20 cellular contexts compared by ENCODE assay signal in the genomic region with DNA sequence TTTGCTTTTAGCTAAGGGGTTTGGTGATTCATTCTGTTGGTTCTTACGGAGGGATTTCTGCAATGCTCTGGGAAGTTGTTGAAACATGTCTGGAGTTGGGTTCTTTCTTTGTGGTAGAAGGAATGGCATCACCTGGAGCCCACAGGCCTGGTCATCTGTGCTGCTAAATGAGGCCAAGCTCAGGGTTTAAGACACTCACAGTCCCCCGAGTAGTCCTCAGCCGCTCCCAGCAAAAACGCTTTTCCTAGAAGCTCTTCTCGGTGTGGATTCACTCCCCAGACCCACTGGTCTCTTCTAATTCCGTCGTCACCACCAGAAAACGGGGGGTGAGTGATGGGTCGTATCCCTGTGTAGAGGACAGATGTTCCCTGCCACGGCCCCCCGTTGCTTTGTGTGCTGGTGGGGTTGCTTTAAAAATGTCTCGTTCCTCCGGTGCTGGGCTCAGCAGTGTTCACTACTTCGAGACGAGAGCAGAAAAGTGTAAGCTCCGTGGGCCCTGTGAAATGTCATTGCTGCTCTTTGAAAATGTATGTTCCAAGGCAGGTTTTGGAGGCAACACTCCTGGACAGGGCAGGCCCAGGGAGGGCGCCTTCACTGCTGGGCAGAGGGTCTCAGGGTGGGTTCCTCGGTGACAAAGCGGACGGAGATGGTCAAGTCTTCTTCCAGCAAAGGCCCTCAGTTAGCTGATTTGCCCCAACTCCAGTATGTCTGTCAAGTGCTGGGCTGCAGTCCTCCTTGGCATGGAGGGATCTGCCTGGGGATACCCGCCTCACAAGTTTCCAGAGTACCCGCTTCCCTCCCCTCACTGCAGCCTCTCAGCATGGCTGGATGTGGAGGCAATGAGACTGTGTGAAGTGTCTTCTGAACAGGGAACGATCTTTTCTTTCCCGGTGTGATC. TPM values are rescaled to one million over a fixed set of nuclear protein-coding genes. Genes with fewer than 3 reads are reported as not detected.
DNase-seq lines count a peak whose midpoint lies in the region; ATAC-seq, FAIRE-seq and TF ChIP-seq lines count a peak whose summit lies in the region.
"Had no signal": no experiment of that assay in that cellular context is flagged by ENCODE, and none has a peak within 500 bp of the region (broad histone marks: within the 10 kb centered on the region; RNA-seq: fewer than 3 reads in every experiment).

No MANE protein-coding gene starts in this region.

- 68 to 81% (median 72%) methylated on average over 23 to 24 of the region's 24 CpGs for WGBS in spleen, 5 donors

- CTCF ChIA-PET in activated CD8-positive, alpha-beta memory T cell treated with anti-CD3 and anti-CD28 coated beads, Interleukin-2, amount 10 ng/mL, durations not matched to agents 7 days and 5 days (lab: Charles Lee) = interaction anchor here (0.6 kb wide), 1 partner anchor 17 kb away, joined by 3 read pairs; no protein-coding TSS in a partner anchor

- H3K27me3 ChIP-seq in keratinocyte (ENCODE audit: control insufficient read depth, extremely low read depth, insufficient read depth, low read length) (peaks cover 33% of the 10 kb centered on the region), spleen (replicated peaks in 1 of 7) (peaks cover 0 to 73% (median 0%) of the 10 kb centered on the region in 7 donors)

- peaks cover 18% of the 10 kb centered on the region for H3K27me3 Mint-ChIP-seq in activated CD8-positive, alpha-beta memory T cell treated with anti-CD3 and anti-CD28 coated beads, Interleukin-2, amount 10 ng/mL, durations not matched to agents 7 days and 5 days
- H3K27me3 Mint-ChIP-seq in progenitor cell of endocrine pancreas = peaks cover 39% of the 10 kb centered on the region

- no peak overlapping the region for H3K9ac ChIP-seq in keratinocyte (ENCODE audit: control insufficient read depth, extremely low read depth, insufficient read depth, low read length)

- H3K9me1 ChIP-seq in keratinocyte (ENCODE audit: control insufficient read depth, extremely low read depth, insufficient read depth, low read length) = no peaks in the 10 kb centered on the region

- no peaks in the 10 kb centered on the region for H3K4me1 Mint-ChIP-seq in activated CD8-positive, alpha-beta memory T cell treated with anti-CD3 and anti-CD28 coated beads, Interleukin-2, amount 10 ng/mL, durations not matched to agents 7 days and 5 days
- peaks cover 7% of the 10 kb centered on the region for H3K4me1 Mint-ChIP-seq in progenitor cell of endocrine pancreas (ENCODE audit: low read depth)
- H3K4me1 Mint-ChIP-seq: activated CD4-positive, alpha-beta T cell treated with anti-CD3 and anti-CD28 coated beads for 36 hours had no signal

- H3K4me1 ChIP-seq in keratinocyte (ENCODE audit: control insufficient read depth, extremely low read depth, insufficient read depth, low read length) (peaks cover 18% of the 10 kb centered on the region), spleen (no peaks in the 10 kb centered on the region)
- H3K4me1 ChIP-seq: tibial artery had no signal

- H3K27ac Mint-ChIP-seq in activated CD8-positive, alpha-beta memory T cell treated with anti-CD3 and anti-CD28 coated beads, Interleukin-2, amount 10 ng/mL, durations not matched to agents 7 days and 5 days = no peak overlapping the region
- no peak overlapping the region for H3K27ac Mint-ChIP-seq in progenitor cell of endocrine pancreas
- H3K27ac Mint-ChIP-seq: activated CD4-positive, alpha-beta T cell treated with anti-CD3 and anti-CD28 coated beads for 36 hours; stimulated activated effector memory CD8-positive, alpha-beta T cell treated with anti-CD3 and anti-CD28 coated beads, Interleukin-12 subunit alpha, Interleukin-12 subunit beta, amount 100 ng/mL, for 72 hours had no signal

- FAIRE-seq in keratinocyte (lab: Jason Lieb, UNC) = peak; percentile 60

- peak overlapping the region; percentile 19 for H3K27ac ChIP-seq in angular gyrus (ENCODE audit: low read depth, low read length)
- H3K27ac ChIP-seq in keratinocyte (ENCODE audit: control insufficient read depth, insufficient read depth, low read length) = no peak overlapping the region
- no peak overlapping the region for H3K27ac ChIP-seq in spleen
- H3K27ac ChIP-seq: tibial artery had no signal

- H3K36me3 ChIP-seq in keratinocyte (ENCODE audit: control insufficient read depth in 2 of 2, extremely low read depth in 1 of 2, insufficient read depth in 2 of 2, low read length in 2 of 2) = no peaks in the 10 kb centered on the region
- H3K36me3 ChIP-seq in spleen = no peaks in the 10 kb centered on the region
- H3K36me3 ChIP-seq: tibial artery had no signal

- dilution Hi-C loops in keratinocyte (cut with MboI; ENCODE audit: extremely low pct_ligation_motif_present, low sequenced_read_pairs) = no loop called here

- H3K4me3 ChIP-seq in keratinocyte (ENCODE audit: control insufficient read depth in 2 of 3, extremely low read depth in 1 of 3, insufficient read depth in 2 of 3, low read depth in 1 of 3, low read length in 3 of 3) (no peak overlapping the region), spleen (no peak overlapping the region)
- H3K4me3 ChIP-seq: tibial artery had no signal

- intact Hi-C loops in spleen (cut with DNase I; ENCODE audit: low total_unique reads) = no loop called here

- no peaks in the 10 kb centered on the region for H3K36me3 Mint-ChIP-seq in activated CD8-positive, alpha-beta memory T cell treated with anti-CD3 and anti-CD28 coated beads, Interleukin-2, amount 10 ng/mL, durations not matched to agents 7 days and 5 days
- no peaks in the 10 kb centered on the region for H3K36me3 Mint-ChIP-seq in progenitor cell of endocrine pancreas (ENCODE audit: insufficient read depth)
- H3K36me3 Mint-ChIP-seq: stimulated activated effector memory CD8-positive, alpha-beta T cell treated with anti-CD3 and anti-CD28 coated beads, Interleukin-12 subunit alpha, Interleukin-12 subunit beta, amount 100 ng/mL, for 72 hours had no signal

- no peaks in the 10 kb centered on the region for H3K79me2 ChIP-seq in keratinocyte (ENCODE audit: control insufficient read depth, insufficient read depth, low read length)

- DNase-seq in activated CD8-positive, alpha-beta memory T cell treated with anti-CD3 and anti-CD28 coated beads, Interleukin-2, amount 10 ng/mL, durations not matched to agents 7 days and 5 days = peak; percentile 32
- DNase-seq in activated CD8-positive, alpha-beta memory T cell treated with anti-CD3 and anti-CD28 coated beads, Interleukin-2, amount 50 U/mL, for 4 hours = no peak
- DNase-seq in keratinocyte (ENCODE audit: low read depth, low spot score) (peak; percentile 36), spleen (peak; percentile 47), progenitor cell of endocrine pancreas (ENCODE audit: low spot score, unreplicated experiment) (no peak)
- DNase-seq in stimulated activated CD4-positive, alpha-beta T cell treated with anti-CD3 and anti-CD28 coated beads, Interleukin-4, amount 100 ng/mL, for 1 hour = no peak
- DNase-seq: activated CD4-positive, alpha-beta T cell treated with anti-CD3 and anti-CD28 coated beads for 36 hours; activated naive CD4-positive, alpha-beta T cell; HCEC 1CT; OCI-M1; T-helper 9 cell had no signal

- no peak for TF ChIP-seq POLR2A in spleen (IDR thresholded peaks at IDR 0.05)

- H3K4me2 ChIP-seq in keratinocyte (ENCODE audit: control insufficient read depth, extremely low read depth, insufficient read depth, low read depth, low read length) = peak overlapping the region; percentile 51

- no peaks in the 10 kb centered on the region for H4K20me1 ChIP-seq in keratinocyte (ENCODE audit: control insufficient read depth, extremely low read depth, insufficient read depth, low read length)

- ATAC-seq in activated CD8-positive, alpha-beta memory T cell treated with anti-CD3 and anti-CD28 coated beads, Interleukin-2, amount 10 ng/mL, durations not matched to agents 7 days and 5 days = no peak
- no peak for ATAC-seq in GM18867 (IDR thresholded peaks at IDR 0.05; ENCODE audit: unreplicated experiment)
- ATAC-seq: activated CD4-positive, alpha-beta T cell treated with anti-CD3 and anti-CD28 coated beads for 36 hours; stimulated activated effector memory CD8-positive, alpha-beta T cell treated with anti-CD3 and anti-CD28 coated beads, Interleukin-12 subunit alpha, Interleukin-12 subunit beta, amount 100 ng/mL, for 72 hours had no signal

- H3K9me3 ChIP-seq in keratinocyte (ENCODE audit: control insufficient read depth, low read depth, low read length) (no peaks in the 10 kb centered on the region), spleen (no peaks in the 10 kb centered on the region)
- H3K9me3 ChIP-seq: tibial artery had no signal

- no peak overlapping the region for H3K4me3 Mint-ChIP-seq in activated CD8-positive, alpha-beta memory T cell treated with anti-CD3 and anti-CD28 coated beads, Interleukin-2, amount 10 ng/mL, durations not matched to agents 7 days and 5 days
- H3K4me3 Mint-ChIP-seq in progenitor cell of endocrine pancreas (ENCODE audit: low read depth) = no peak overlapping the region
- H3K4me3 Mint-ChIP-seq: activated CD4-positive, alpha-beta T cell treated with anti-CD3 and anti-CD28 coated beads for 36 hours; stimulated activated effector memory CD8-positive, alpha-beta T cell treated with anti-CD3 and anti-CD28 coated beads, Interleukin-12 subunit alpha, Interleukin-12 subunit beta, amount 100 ng/mL, for 72 hours had no signal

- H3K9me3 Mint-ChIP-seq in activated CD8-positive, alpha-beta memory T cell treated with anti-CD3 and anti-CD28 coated beads, Interleukin-2, amount 10 ng/mL, durations not matched to agents 7 days and 5 days (ENCODE audit: low read depth) = no peaks in the 10 kb centered on the region
- peaks cover 7% of the 10 kb centered on the region for H3K9me3 Mint-ChIP-seq in progenitor cell of endocrine pancreas (ENCODE audit: low read depth)

- TF ChIP-seq CTCF in keratinocyte (optimal IDR thresholded peaks at IDR 0.05 in 1 of 3, IDR thresholded peaks at IDR 0.05 in 1 of 3, conservative IDR thresholded peaks at IDR 0.05 in 1 of 3; ENCODE audit: extremely low read depth in 1 of 3, insufficient read depth in 2 of 3, low read length in 3 of 3) (no peak), spleen (IDR thresholded peaks at IDR 0.05 in 8 of 11, conservative IDR thresholded peaks at IDR 0.05 in 3 of 11) (no peak), progenitor cell of endocrine pancreas (IDR thresholded peaks at IDR 0.05; ENCODE audit: unreplicated experiment) (no peak)

- H2AFZ ChIP-seq in keratinocyte (ENCODE audit: control insufficient read depth, low read length) = no peak overlapping the region

RNA-seq across cellular contexts. Expression of a gene that starts 37.3 kb away (rescaled TPM):
- total RNA-seq in activated CD8-positive, alpha-beta memory T cell treated with anti-CD3 and anti-CD28 coated beads, Interleukin-2, amount 10 ng/mL, durations not matched to agents 7 days and 5 days = not detected
- polyA plus RNA-seq in keratinocyte (0.01 to 0.05 TPM (median 0.03 TPM) in 3 replicates), spleen (not detected)
- 1.8 TPM for polyA plus RNA-seq in keratinocyte (2011; ENCODE audit: low read depth)
- not detected in 2 replicates for polyA plus RNA-seq in keratinocyte (2011; cell fraction: cytosol; rRNA removed)
- 0.05 TPM in 2 replicates for polyA plus RNA-seq in keratinocyte (2011; cell fraction: nucleus; rRNA removed)
- 0.03 and 5.2 TPM in 2 replicates for polyA plus RNA-seq in keratinocyte (2012; ENCODE audit: low replicate concordance)
- 0.10 TPM in 1 of 3 replicates, not detected in the others for polyA minus RNA-seq in keratinocyte
- polyA minus RNA-seq in keratinocyte (2011; cell fraction: cytosol; rRNA and poly(A)+ RNA removed) = not detected
- polyA minus RNA-seq in keratinocyte (2011; cell fraction: nucleus; rRNA and poly(A)+ RNA removed) = 0.32 TPM in 1 of 2 replicates, not detected in the other
- total RNA-seq in spleen (not detected), progenitor cell of endocrine pancreas (0.14 and 0.38 TPM in 2 replicates)
- total RNA-seq: A172; activated CD4-positive, alpha-beta T cell treated with anti-CD3 and anti-CD28 coated beads for 36 hours; fibroblast of villous mesenchyme; G401; SK-MEL-5 had no signal
- polyA plus RNA-seq: BJ had no signal

Comparison
In these comparisons a context has a peak if more than half of its experiments do, and no peak if none do; other contexts are left out.
1. DNase-seq: peak in activated CD8-positive, alpha-beta memory T cell treated with anti-CD3 and anti-CD28 coated beads, Interleukin-2, amount 10 ng/mL, durations not matched to agents 7 days and 5 days (single experiment), keratinocyte (single experiment) and spleen (single experiment); none in activated CD8-positive, alpha-beta memory T cell treated with anti-CD3 and anti-CD28 coated beads, Interleukin-2, amount 50 U/mL, for 4 hours (single experiment), stimulated activated CD4-positive, alpha-beta T cell treated with anti-CD3 and anti-CD28 coated beads, Interleukin-4, amount 100 ng/mL, for 1 hour (single experiment) and progenitor cell of endocrine pancreas (single experiment).